14 cellular contexts compared by ENCODE assay signal in genomic region chr1:110235181-110235838, GRCh38. TPM values are rescaled to one million over a fixed set of nuclear protein-coding genes. Genes with fewer than 3 reads are reported as not detected.
DNase-seq lines count a peak whose midpoint lies in the region; ATAC-seq and TF ChIP-seq lines count a peak whose summit lies in the region.
"Had no signal": no experiment of that assay in that cellular context is flagged by ENCODE, and none has a peak within 500 bp of the region (broad histone marks: within the 10 kb centered on the region; RNA-seq: fewer than 3 reads in every experiment).

No MANE protein-coding gene starts in this region.

- H3K4me1 ChIP-seq in breast epithelium, result peaks cover 0 to 10% of the 10 kb centered on the region in 2 donors
- peaks cover 0 to 56% of the 10 kb centered on the region in 2 experiments; a peak in 2 of 4 replicates for H3K4me1 ChIP-seq in SK-N-SH (ENCODE audit: control insufficient read depth in 1 of 2, insufficient read depth in 2 of 2, low read depth in 1 of 2, low read length in 1 of 2)
- peaks cover 28% of the 10 kb centered on the region for H3K4me1 ChIP-seq in left ventricle myocardium inferior
- peaks cover 7% of the 10 kb centered on the region for H3K4me1 ChIP-seq in suprapubic skin

- no TSS peak for BruUV-seq in MCF 10A (replicated peaks; lab: Mats Ljungman, UMichigan)

- TF ChIP-seq CTCF in breast epithelium (IDR thresholded peaks at IDR 0.05) (no peak), MCF 10A (IDR thresholded peaks at IDR 0.05; ENCODE audit: unreplicated experiment) (no peak), SK-N-SH (IDR thresholded peaks at IDR 0.05) (no peak), left ventricle myocardium inferior (IDR thresholded peaks at IDR 0.05; ENCODE audit: borderline replicate concordance) (no peak), suprapubic skin (IDR thresholded peaks at IDR 0.05) (no peak)

- no peak overlapping the region for H3K4me3 Mint-ChIP-seq in MCF 10A (ENCODE audit: unreplicated experiment)
- H3K4me3 Mint-ChIP-seq: stimulated activated naive B cell treated with anti-CD40 and anti-IgM and Interleukin-4, amounts not matched to agents 10 μg/mL and 1 μg/mL and 100 μg/mL, for 72 hours; T-helper 17 cell had no signal

- CTCF ChIA-PET in MCF 10A (lab: Yijun Ruan, JAX), result interaction anchor here (0.6 to 1.1 kb wide), 3 partner anchors 13 to 77 kb away, joined by 3 to 8 read pairs (median 4); no protein-coding TSS in a partner anchor
- CTCF ChIA-PET in SK-N-SH (lab: Yijun Ruan, JAX), result interaction anchor here (0.6 to 2.7 kb wide), 9 partner anchors 10 to 744 kb away, joined by 3 to 15 read pairs (median 6); no protein-coding TSS in a partner anchor

- H3F3A ChIP-seq in SK-N-SH (replicated peaks; ENCODE audit: insufficient read depth), result no peaks in the 10 kb centered on the region

- 0 out of 4 replicates have a peak, but pooled peaks of 1 of the 2 experiments have one; percentile 27 for TF ChIP-seq EP300 in SK-N-SH (IDR thresholded peaks at IDR 0.05; ENCODE audit: borderline replicate concordance in 1 of 2, low read depth in 1 of 2, low read length in 1 of 2)
- TF ChIP-seq EP300 in suprapubic skin (IDR thresholded peaks at IDR 0.05), result no peak

- no peak overlapping the region for H3K9ac ChIP-seq in SK-N-SH

- no peaks in the 10 kb centered on the region for H3K9me2 ChIP-seq in SK-N-SH

- H3K4me1 Mint-ChIP-seq in MCF 10A (ENCODE audit: insufficient read depth, unreplicated experiment), result no peaks in the 10 kb centered on the region

- no peaks in the 10 kb centered on the region for H3K36me3 ChIP-seq in breast epithelium
- H3K36me3 ChIP-seq in SK-N-SH (replicated peaks in 1 of 2; ENCODE audit: control insufficient read depth in 1 of 2, insufficient read depth in 2 of 2, low read length in 1 of 2), result no peaks in the 10 kb centered on the region
- peaks cover 28% of the 10 kb centered on the region for H3K36me3 ChIP-seq in left ventricle myocardium inferior
- peaks cover 16% of the 10 kb centered on the region for H3K36me3 ChIP-seq in suprapubic skin

- no peak overlapping the region for H3K4me3 ChIP-seq in breast epithelium
- H3K4me3 ChIP-seq in SK-N-SH (ENCODE audit: low read depth in 2 of 2, low read length in 1 of 2), result no peak overlapping the region
- no peak overlapping the region for H3K4me3 ChIP-seq in left ventricle myocardium inferior
- H3K4me3 ChIP-seq in suprapubic skin, result no peak overlapping the region
- H3K4me3 ChIP-seq: coronary artery, mucosa of descending colon had no signal

- no peaks in the 10 kb centered on the region for H3K36me3 Mint-ChIP-seq in MCF 10A (ENCODE audit: insufficient read depth, unreplicated experiment)

- H2AFZ ChIP-seq in SK-N-SH (ENCODE audit: low read depth), result peak overlapping the region; percentile 66; the same call in 1 of the 2 replicates

- TF ChIP-seq POLR2A in breast epithelium (IDR thresholded peaks at IDR 0.05) (no peak), suprapubic skin (IDR thresholded peaks at IDR 0.05) (no peak)

- H3K27ac Mint-ChIP-seq in MCF 10A (ENCODE audit: low read depth, unreplicated experiment), result no peak overlapping the region
- H3K27ac Mint-ChIP-seq: T-helper 17 cell had no signal

- no peaks in the 10 kb centered on the region for H3K27me3 Mint-ChIP-seq in MCF 10A (ENCODE audit: insufficient read depth, unreplicated experiment)
- H3K27me3 Mint-ChIP-seq: stimulated activated naive B cell treated with anti-CD40 and anti-IgM and Interleukin-4, amounts not matched to agents 10 μg/mL and 1 μg/mL and 100 μg/mL, for 72 hours; T-helper 17 cell had no signal

- DNase-seq in breast epithelium (ENCODE audit: low spot score in 2 of 2) (peak in 1 of 2 donors; percentile 80), MCF 10A (ENCODE audit: unreplicated experiment) (no peak), SK-N-SH (peak; percentile 79), left ventricle myocardium inferior (no peak), suprapubic skin (ENCODE audit: low spot score in 2 of 2) (no peak), GM19238 (ENCODE audit: insufficient read length, low spot score) (no peak), SHP77 (lab: John Stamatoyannopoulos, UW) (no peak)
- DNase-seq: activated T-cell treated with anti-CD3 and anti-CD28 coated beads for 4 hours; Kasumi-1; mucosa of descending colon; stimulated activated naive B cell treated with anti-CD40 and anti-IgM and Interleukin-4, amounts not matched to agents 10 μg/mL and 1 μg/mL and 100 μg/mL, for 72 hours; T-helper 17 cell had no signal

- 20% methylated on average over 12 of the region's 13 CpGs for WGBS in SK-N-SH (ENCODE audit: low lambda C conversion rate)
- WGBS in suprapubic skin, result 82% methylated on average over 13 of the region's 13 CpGs

- POLR2A ChIA-PET in MCF 10A (lab: Yijun Ruan, JAX) (interaction anchor here (0.6 kb wide), 1 partner anchor 278 kb away, joined by 3 read pairs; no protein-coding TSS in a partner anchor), SK-N-SH (lab: Yijun Ruan, JAX) (interaction anchor here (0.6 to 1.0 kb wide), 3 partner anchors 103 to 214 kb away, joined by 3 read pairs; no protein-coding TSS in a partner anchor)

- H3K9me3 ChIP-seq in breast epithelium (no peaks in the 10 kb centered on the region), SK-N-SH (no peaks in the 10 kb centered on the region), left ventricle myocardium inferior (replicated peaks) (peaks cover 15% of the 10 kb centered on the region), suprapubic skin (no peaks in the 10 kb centered on the region)
- H3K9me3 ChIP-seq: mucosa of descending colon had no signal

- 0 out of 2 replicates have a peak overlapping the region, but pooled peaks have one; percentile 15 for H3K4me2 ChIP-seq in SK-N-SH

- peak; percentile 17; the same call in 1 of the 2 replicates for TF ChIP-seq RAD21 in SK-N-SH (IDR thresholded peaks at IDR 0.05; ENCODE audit: low read length)

- no peak for ATAC-seq in HG03565 (IDR thresholded peaks at IDR 0.05; ENCODE audit: unreplicated experiment)

- no peaks in the 10 kb centered on the region for H3K79me2 ChIP-seq in SK-N-SH (ENCODE audit: insufficient read depth)

- no peaks in the 10 kb centered on the region for H3K9me3 Mint-ChIP-seq in MCF 10A (ENCODE audit: unreplicated experiment)
- H3K9me3 Mint-ChIP-seq: stimulated activated naive B cell treated with anti-CD40 and anti-IgM and Interleukin-4, amounts not matched to agents 10 μg/mL and 1 μg/mL and 100 μg/mL, for 72 hours had no signal

- H3K27ac ChIP-seq in breast epithelium, result peak overlapping the region; percentile 64 to 88
- peak overlapping the region; percentile 14 to 98; a peak in 3 of 4 replicates for H3K27ac ChIP-seq in SK-N-SH (ENCODE audit: low read depth in 2 of 2, low read length in 1 of 2)
- H3K27ac ChIP-seq in left ventricle myocardium inferior (replicated peaks), result peak overlapping the region; percentile 51
- peak overlapping the region; percentile 36 for H3K27ac ChIP-seq in suprapubic skin

- no peaks in the 10 kb centered on the region for H4K20me1 ChIP-seq in SK-N-SH (ENCODE audit: insufficient read depth)

- no peaks in the 10 kb centered on the region for H3K27me3 ChIP-seq in breast epithelium
- H3K27me3 ChIP-seq in SK-N-SH (ENCODE audit: insufficient read depth), result no peaks in the 10 kb centered on the region
- H3K27me3 ChIP-seq in left ventricle myocardium inferior (ENCODE audit: low read depth), result no peaks in the 10 kb centered on the region
- no peaks in the 10 kb centered on the region for H3K27me3 ChIP-seq in suprapubic skin

- intact Hi-C loops in breast epithelium (cut with DNase I; ENCODE audit: low total_unique reads), result no loop called here
- intact Hi-C loops in MCF 10A (cut with micrococcal nuclease), result no loop called here
- intact Hi-C loops in left ventricle myocardium inferior (cut with micrococcal nuclease), result no loop called here

TF ChIP-seq in SK-N-SH, 30 proteins besides CTCF, POLR2A, EP300 and RAD21 (continues in another document):
- TF ChIP-seq FOXM1 (IDR thresholded peaks at IDR 0.05; ENCODE audit: low read depth) (no peak), RXRA (IDR thresholded peaks at IDR 0.05; ENCODE audit: borderline replicate concordance, low read depth) (no peak), ZBTB33 (IDR thresholded peaks at IDR 0.05; ENCODE audit: borderline replicate concordance, low read depth) (no peak), NFIC (IDR thresholded peaks at IDR 0.05; ENCODE audit: borderline replicate concordance) (no peak), PBX3 (IDR thresholded peaks at IDR 0.05) (no peak), RFX5 (IDR thresholded peaks at IDR 0.05; ENCODE audit: low read length) (no peak; the same call in 1 of the 2 replicates), TCF12 (IDR thresholded peaks at IDR 0.05) (no peak), GATA2 (CRISPR knock-in tag; IDR thresholded peaks at IDR 0.05) (peak; percentile 64)

RNA-seq across cellular contexts. Expression of gene KCNC4, which starts 25.2 kb away (rescaled TPM):
- total RNA-seq in breast epithelium (10 to 100 TPM in 1 of 3 donors, 1 to 10 TPM in 2; 3.8 to 12.6 (median 5.2) TPM), MCF 10A (2022) (1.1 and 1.3 TPM in 2 replicates), left ventricle myocardium inferior (6.1 TPM), suprapubic skin (10 to 100 TPM in 1 of 4 donors, 1 to 10 TPM in 3; 4.5 to 15.8 (median 7.4) TPM)
- 0.37 and 0.51 TPM in 2 replicates for polyA plus RNA-seq in SK-N-SH (2012; rRNA removed)
- 0.21 and 0.35 TPM in 2 replicates for polyA plus RNA-seq in SK-N-SH (2012; cell fraction: cytosol; rRNA removed)
- 1.2 and 1.6 TPM in 2 replicates for polyA plus RNA-seq in SK-N-SH (2012; cell fraction: nucleus; rRNA removed)
